ENCODE assay signal across 18 cellular contexts in the genomic region with DNA sequence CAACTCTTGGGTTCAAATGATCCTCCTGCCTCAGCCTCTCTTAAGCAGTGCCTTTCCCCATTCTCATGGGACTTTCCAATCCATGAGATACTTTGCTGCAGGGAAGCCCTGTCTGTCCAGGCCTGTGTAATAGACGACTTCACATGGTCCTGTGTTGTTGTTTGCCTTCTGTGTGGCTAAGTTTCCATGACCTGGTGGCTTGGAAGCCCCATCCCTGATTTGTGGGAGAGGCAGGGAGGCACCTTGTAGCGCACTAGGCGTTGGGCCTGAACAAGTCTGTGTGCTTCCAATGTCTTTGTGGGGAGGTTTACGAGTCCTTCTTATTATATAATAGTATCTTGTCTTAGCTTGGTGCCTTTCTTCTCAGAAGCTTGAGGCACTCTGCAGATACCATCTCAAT. TPM values are rescaled to one million over a fixed set of nuclear protein-coding genes. Genes with fewer than 3 reads are reported as not detected.
DNase-seq lines count a peak whose midpoint lies in the region; ATAC-seq and TF ChIP-seq lines count a peak whose summit lies in the region.
"Had no signal": no experiment of that assay in that cellular context is flagged by ENCODE, and none has a peak within 500 bp of the region (broad histone marks: within the 10 kb centered on the region; RNA-seq: fewer than 3 reads in every experiment).

No MANE protein-coding gene starts in this region.

- H3K9ac ChIP-seq in stomach smooth muscle (ENCODE audit: low read length in 2 of 2): no peak overlapping the region

- intact Hi-C loops in left ventricle myocardium inferior (cut with micrococcal nuclease): no loop called here
- intact Hi-C loops in psoas muscle (cut with DNase I): loop anchor here in 1 of 2 donors (5.0 kb wide), 1 partner anchor 47 kb away; a partner anchor contains a TSS

- H3K27ac ChIP-seq in cardiac muscle cell (peak overlapping the region; percentile 91), left ventricle myocardium inferior (replicated peaks) (no peak overlapping the region), HEK293 (ENCODE audit: extremely low read depth, low read depth, low read length) (no peak overlapping the region), stomach smooth muscle (ENCODE audit: low read length) (peak overlapping the region; percentile 24), psoas muscle (no peak overlapping the region)

- no peak overlapping the region for H3K4me3 ChIP-seq in cardiac muscle cell
- no peak overlapping the region for H3K4me3 ChIP-seq in left ventricle myocardium inferior
- no peak overlapping the region for H3K4me3 ChIP-seq in HEK293 (ENCODE audit: low read depth, low read length)
- H3K4me3 ChIP-seq in stomach smooth muscle (ENCODE audit: low read length in 2 of 2): no peak overlapping the region
- no peak overlapping the region for H3K4me3 ChIP-seq in psoas muscle
- H3K4me3 ChIP-seq: GM12878 had no signal

- DNase-seq in cardiac muscle cell (ENCODE audit: low read depth in 1 of 2, low spot score in 1 of 2) (no peak), left ventricle myocardium inferior (no peak), mesothelial cell of epicardium (ENCODE audit: low spot score in 2 of 2, unreplicated experiment in 2 of 2) (no peak), psoas muscle (no peak)
- DNase-seq in activated CD4-positive, alpha-beta T cell treated with anti-CD3 and anti-CD28 coated beads, Interleukin-2, amount 50 U/mL, for 48 hours: no peak
- DNase-seq: BE2C; C1 segment of cervical spinal cord; CD4-positive, CD25-positive, alpha-beta regulatory T cell; CD8-positive, alpha-beta memory T cell; COR-L47; DMS 273 treated with DMSO at 0.1 percent for 48 hours; DMS53; DND-41; EL had no signal

- WGBS in psoas muscle, 3 donors: 93 to 95% (median 94%) methylated on average over 4 of the region's 4 CpGs

- CTCF ChIA-PET in HEK293 (lab: Yijun Ruan, JAX): no interaction called here

- no peaks in the 10 kb centered on the region for H3K9me3 ChIP-seq in cardiac muscle cell (ENCODE audit: low read depth)
- no peaks in the 10 kb centered on the region for H3K9me3 ChIP-seq in left ventricle myocardium inferior (replicated peaks)
- no peaks in the 10 kb centered on the region for H3K9me3 ChIP-seq in HEK293 (ENCODE audit: control insufficient read depth, insufficient read depth, low read depth, low read length)
- H3K9me3 ChIP-seq in stomach smooth muscle (ENCODE audit: control insufficient read depth in 2 of 2, low read length in 2 of 2): no peaks in the 10 kb centered on the region
- H3K9me3 ChIP-seq in psoas muscle: no peaks in the 10 kb centered on the region
- H3K9me3 ChIP-seq: BE2C had no signal

- H3K27me3 ChIP-seq in cardiac muscle cell (no peaks in the 10 kb centered on the region), left ventricle myocardium inferior (ENCODE audit: low read depth) (no peaks in the 10 kb centered on the region), stomach smooth muscle (ENCODE audit: control insufficient read depth in 1 of 2, insufficient read depth in 2 of 2, low read length in 2 of 2) (no peaks in the 10 kb centered on the region), psoas muscle (ENCODE audit: insufficient read depth in 3 of 3, low read length in 2 of 3) (no peaks in the 10 kb centered on the region)
- H3K27me3 ChIP-seq: BE2C had no signal

- peaks cover 42% of the 10 kb centered on the region for H3K4me1 Mint-ChIP-seq in mesothelial cell of epicardium
- H3K4me1 Mint-ChIP-seq: CD4-positive, CD25-positive, alpha-beta regulatory T cell had no signal

- TF ChIP-seq CTCF in cardiac muscle cell (IDR thresholded peaks at IDR 0.05; ENCODE audit: low read depth, low read length) (no peak), left ventricle myocardium inferior (IDR thresholded peaks at IDR 0.05; ENCODE audit: borderline replicate concordance) (no peak), HEK293 (tag by site-specific recombination; IDR thresholded peaks at IDR 0.05) (no peak), mesothelial cell of epicardium (IDR thresholded peaks at IDR 0.05; ENCODE audit: unreplicated experiment) (no peak), psoas muscle (IDR thresholded peaks at IDR 0.05) (no peak)

- peaks cover 3% of the 10 kb centered on the region for H3K9me3 Mint-ChIP-seq in mesothelial cell of epicardium
- H3K9me3 Mint-ChIP-seq: CD4-positive, CD25-positive, alpha-beta regulatory T cell had no signal

- H3K4me1 ChIP-seq in cardiac muscle cell (ENCODE audit: low read depth) (peaks cover 41% of the 10 kb centered on the region), left ventricle myocardium inferior (peaks cover 67% of the 10 kb centered on the region), HEK293 (ENCODE audit: control insufficient read depth, insufficient read depth, low read length) (peaks cover 9% of the 10 kb centered on the region), stomach smooth muscle (ENCODE audit: control insufficient read depth, insufficient read depth, low read length) (peaks cover 37% of the 10 kb centered on the region), psoas muscle (peaks cover 23% of the 10 kb centered on the region)
- H3K4me1 ChIP-seq: BE2C had no signal

- H3K4me3 Mint-ChIP-seq in mesothelial cell of epicardium: no peak overlapping the region
- H3K4me3 Mint-ChIP-seq: CD4-positive, CD25-positive, alpha-beta regulatory T cell; CD8-positive, alpha-beta memory T cell had no signal

- peaks cover 21% of the 10 kb centered on the region for H3K36me3 Mint-ChIP-seq in mesothelial cell of epicardium
- H3K36me3 Mint-ChIP-seq: CD4-positive, CD25-positive, alpha-beta regulatory T cell had no signal

- no peak for ATAC-seq in psoas muscle
- ATAC-seq: GM12878, HCT116 had no signal

- no peaks in the 10 kb centered on the region for H3K27me3 Mint-ChIP-seq in mesothelial cell of epicardium (ENCODE audit: low read depth)

- peak overlapping the region; percentile 98 for H3K27ac Mint-ChIP-seq in mesothelial cell of epicardium
- H3K27ac Mint-ChIP-seq: CD4-positive, CD25-positive, alpha-beta regulatory T cell had no signal

- POLR2A ChIA-PET in HEK293 (lab: Yijun Ruan, JAX): no interaction called here

- H3K36me3 ChIP-seq in cardiac muscle cell (no peaks in the 10 kb centered on the region), left ventricle myocardium inferior (no peaks in the 10 kb centered on the region), HEK293 (ENCODE audit: control insufficient read depth in 2 of 2, insufficient read depth in 1 of 2, low read length in 2 of 2) (no peaks in the 10 kb centered on the region), stomach smooth muscle (ENCODE audit: control insufficient read depth in 2 of 2, insufficient read depth in 2 of 2, low read length in 2 of 2) (no peaks in the 10 kb centered on the region), psoas muscle (ENCODE audit: insufficient read depth in 1 of 2, low read depth in 1 of 2) (no peaks in the 10 kb centered on the region)

TF ChIP-seq in HEK293, 187 proteins besides CTCF, POLR2A, EP300 and RAD21:
- TF ChIP-seq, protein P1, sequence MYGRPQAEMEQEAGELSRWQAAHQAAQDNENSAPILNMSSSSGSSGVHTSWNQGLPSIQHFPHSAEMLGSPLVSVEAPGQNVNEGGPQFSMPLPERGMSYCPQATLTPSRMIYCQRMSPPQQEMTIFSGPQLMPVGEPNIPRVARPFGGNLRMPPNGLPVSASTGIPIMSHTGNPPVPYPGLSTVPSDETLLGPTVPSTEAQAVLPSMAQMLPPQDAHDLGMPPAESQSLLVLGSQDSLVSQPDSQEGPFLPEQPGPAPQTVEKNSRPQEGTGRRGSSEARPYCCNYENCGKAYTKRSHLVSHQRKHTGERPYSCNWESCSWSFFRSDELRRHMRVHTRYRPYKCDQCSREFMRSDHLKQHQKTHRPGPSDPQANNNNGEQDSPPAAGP (tag by site-specific recombination; IDR thresholded peaks at IDR 0.05): peak; percentile 90
- TF ChIP-seq KLF10 (tag by site-specific recombination; IDR thresholded peaks at IDR 0.05): no peak
- TF ChIP-seq ZNF544 (tag by site-specific recombination; IDR thresholded peaks at IDR 0.05): no peak
- no peak for TF ChIP-seq EGR2 (tag by site-specific recombination; IDR thresholded peaks at IDR 0.05; ENCODE audit: low read depth)
- no peak for TF ChIP-seq ZNF37A (tag by site-specific recombination; IDR thresholded peaks at IDR 0.05)
- no peak for TF ChIP-seq ZBTB1 (tag by site-specific recombination; IDR thresholded peaks at IDR 0.05)

RNA-seq across cellular contexts. Expression of a gene that starts 49.1 kb away (rescaled TPM):
- 12.9 and 33.7 TPM in 2 replicates for total RNA-seq in cardiac muscle cell
- polyA plus RNA-seq in cardiac muscle cell: 27.5 and 40.3 TPM in 2 replicates
- 8.9 TPM for total RNA-seq in left ventricle myocardium inferior
- 76.4 to 84.0 TPM (median 78.0 TPM) in 3 replicates for total RNA-seq in mesothelial cell of epicardium
- 1 to 10 TPM; 4.3 to 8.5 (median 5.9) TPM for total RNA-seq in psoas muscle
- polyA plus RNA-seq in psoas muscle: 1 to 10 TPM; 1.8 to 3.4 (median 2.5) TPM

Comparison
In these comparisons a context has a peak if more than half of its experiments do, and no peak if none do; other contexts are left out.
1. H3K27ac ChIP-seq: peak in cardiac muscle cell (single experiment) and stomach smooth muscle (single experiment); none in left ventricle myocardium inferior (single experiment), HEK293 (single experiment) and psoas muscle (single experiment).